ENCODE assay signal across 1 cellular context in the genomic region with DNA sequence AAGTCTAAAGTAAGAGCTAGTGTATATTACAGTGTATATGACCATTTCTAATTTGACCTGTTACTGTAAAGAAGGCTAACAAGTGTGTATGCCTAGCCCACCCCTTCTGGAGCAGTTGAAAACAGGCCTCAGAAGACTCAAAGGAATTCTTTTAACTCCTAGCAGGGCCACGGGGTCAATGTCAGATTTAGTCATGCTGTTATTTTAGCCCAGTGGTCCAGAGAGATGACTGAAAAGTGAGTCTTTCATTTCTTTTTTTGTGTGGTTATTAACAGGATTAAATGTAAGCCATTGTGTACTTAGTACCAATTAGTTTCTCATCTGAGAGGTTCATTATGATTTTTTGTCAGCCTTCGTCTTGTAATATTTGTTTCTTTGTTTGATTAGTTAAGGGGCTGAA.
TF ChIP-seq lines count a peak whose summit lies in the region.

No MANE protein-coding gene starts in this region.

TF ChIP-seq in WTC11, 78 proteins besides CTCF, POLR2A, EP300 and RAD21 (continued from another document):
- TF ChIP-seq HMGXB4 (CRISPR knock-in tag; IDR thresholded peaks at IDR 0.05) (no peak), CREM (CRISPR knock-in tag; IDR thresholded peaks at IDR 0.05) (no peak), ZNF512 (CRISPR knock-in tag; IDR thresholded peaks at IDR 0.05; ENCODE audit: borderline replicate concordance) (no peak), NR3C1 (CRISPR knock-in tag; conservative IDR thresholded peaks at IDR 0.05; ENCODE audit: low read depth) (no peak), ZNF416 (CRISPR knock-in tag; IDR thresholded peaks at IDR 0.05) (no peak), SOX15 (CRISPR knock-in tag; IDR thresholded peaks at IDR 0.05) (no peak), FOXK1 (CRISPR knock-in tag; IDR thresholded peaks at IDR 0.05) (no peak), IRF1 (CRISPR knock-in tag; IDR thresholded peaks at IDR 0.05) (no peak), PRDM15 (CRISPR knock-in tag; IDR thresholded peaks at IDR 0.05) (no peak)
- TF ChIP-seq, protein P1, sequence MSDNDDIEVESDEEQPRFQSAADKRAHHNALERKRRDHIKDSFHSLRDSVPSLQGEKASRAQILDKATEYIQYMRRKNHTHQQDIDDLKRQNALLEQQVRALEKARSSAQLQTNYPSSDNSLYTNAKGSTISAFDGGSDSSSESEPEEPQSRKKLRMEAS (CRISPR knock-in tag; IDR thresholded peaks at IDR 0.05): no peak
